Comparison of ENCODE assay signal across 16 cellular contexts in the genomic region with DNA sequence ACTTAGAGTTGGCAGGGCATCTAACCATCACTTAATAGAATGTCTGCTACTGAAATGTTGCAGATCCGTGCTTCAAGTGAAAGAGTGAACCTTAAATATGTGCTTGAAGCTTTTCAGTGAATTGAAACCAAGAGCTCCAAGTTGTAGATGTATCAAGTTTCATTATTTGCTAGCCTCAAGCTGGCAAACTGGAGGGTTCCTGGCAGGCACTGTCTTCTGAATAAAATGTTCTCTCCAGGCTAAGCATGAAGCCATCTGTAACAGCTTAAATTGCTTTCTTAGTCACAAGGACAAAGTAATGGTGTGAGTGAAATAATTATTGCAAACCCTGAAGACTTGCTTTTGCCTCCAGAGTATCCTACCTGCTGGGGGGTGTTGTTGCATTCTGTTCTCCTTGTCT.
A peak's percentile ranks its signal among the peaks of the same experiment; 100 is the strongest.
DNase-seq lines count a peak whose midpoint lies in the region; TF ChIP-seq lines count a peak whose summit lies in the region.
"Had no signal": no experiment of that assay in that cellular context is flagged by ENCODE, and none has a peak within 500 bp of the region (broad histone marks: within the 10 kb centered on the region; RNA-seq: fewer than 3 reads in every experiment).

No MANE protein-coding gene starts in this region.

- H3K9me3 Mint-ChIP-seq in HFFc6 = peaks cover 47% of the 10 kb centered on the region
- H3K9me3 Mint-ChIP-seq: activated naive CD4-positive, alpha-beta T cell treated with anti-CD3 and anti-CD28 coated beads for 36 hours had no signal

- no peak for TF ChIP-seq CTCF in HFFc6 (IDR thresholded peaks at IDR 0.05)

- H3K4me1 Mint-ChIP-seq in HFFc6 (ENCODE audit: low read depth) = no peaks in the 10 kb centered on the region

- H3K27ac Mint-ChIP-seq in HFFc6 = no peak overlapping the region
- H3K27ac Mint-ChIP-seq: activated naive CD4-positive, alpha-beta T cell treated with anti-CD3 and anti-CD28 coated beads for 36 hours had no signal

- DNase-seq in NCI-H2171 treated with DMSO at 0.1 percent for 48 hours (lab: John Stamatoyannopoulos, UW) (peak; percentile 11), NCI-H2171 (lab: John Stamatoyannopoulos, UW) (no peak), NCI-H2227 (lab: John Stamatoyannopoulos, UW; ENCODE audit: unreplicated experiment) (peak; percentile 8), fibroblast of peridontal ligament (ENCODE audit: extremely low read depth) (peak; percentile 0), skeletal muscle cell (ENCODE audit: low read depth) (peak; percentile 7), activated gamma-delta T cell (lab: John Stamatoyannopoulos, UW) (no peak), HFFc6 (no peak)
- no peak for DNase-seq in stimulated activated CD4-positive, alpha-beta T cell treated with anti-CD3 and anti-CD28 coated beads, Interleukin-4, amount 100 ng/mL, for 1 hour
- DNase-seq: activated CD4-positive, alpha-beta T cell treated with anti-CD3 and anti-CD28 coated beads, Interleukin-2, amount 50 U/mL, for 1 hour; activated naive CD4-positive, alpha-beta T cell treated with anti-CD3 and anti-CD28 coated beads for 36 hours; activated T-cell treated with anti-CD3 and anti-CD28 coated beads for 4 hours; erythroblast; heart right ventricle; islet precursor cell; KBM-7; NK-92 treated with Interleukin-12 subunit alpha and Interleukin-12 subunit beta, amount 100 ng/mL, for 24 hours had no signal

- no peak overlapping the region for H3K4me3 ChIP-seq in skeletal muscle cell (ENCODE audit: low read depth, low read length)
- H3K4me3 ChIP-seq: heart right ventricle had no signal

- H3K36me3 Mint-ChIP-seq in HFFc6 (ENCODE audit: low read depth) = no peaks in the 10 kb centered on the region

- no peaks in the 10 kb centered on the region for H3K27me3 Mint-ChIP-seq in HFFc6 (ENCODE audit: insufficient read depth)

- H3K4me3 Mint-ChIP-seq in HFFc6 = no peak overlapping the region
- H3K4me3 Mint-ChIP-seq: activated naive CD4-positive, alpha-beta T cell treated with anti-CD3 and anti-CD28 coated beads for 36 hours had no signal

Comparison
In these comparisons a context has a peak if more than half of its experiments do, and no peak if none do; other contexts are left out.
1. DNase-seq: peak in NCI-H2171 treated with DMSO at 0.1 percent for 48 hours (single experiment), NCI-H2227 (single experiment), fibroblast of peridontal ligament (single experiment) and skeletal muscle cell (single experiment); none in NCI-H2171 (single experiment), stimulated activated CD4-positive, alpha-beta T cell treated with anti-CD3 and anti-CD28 coated beads, Interleukin-4, amount 100 ng/mL, for 1 hour (single experiment), activated gamma-delta T cell (single experiment) and HFFc6 (single experiment).